12 cellular contexts compared by ENCODE assay signal in the genomic region with DNA sequence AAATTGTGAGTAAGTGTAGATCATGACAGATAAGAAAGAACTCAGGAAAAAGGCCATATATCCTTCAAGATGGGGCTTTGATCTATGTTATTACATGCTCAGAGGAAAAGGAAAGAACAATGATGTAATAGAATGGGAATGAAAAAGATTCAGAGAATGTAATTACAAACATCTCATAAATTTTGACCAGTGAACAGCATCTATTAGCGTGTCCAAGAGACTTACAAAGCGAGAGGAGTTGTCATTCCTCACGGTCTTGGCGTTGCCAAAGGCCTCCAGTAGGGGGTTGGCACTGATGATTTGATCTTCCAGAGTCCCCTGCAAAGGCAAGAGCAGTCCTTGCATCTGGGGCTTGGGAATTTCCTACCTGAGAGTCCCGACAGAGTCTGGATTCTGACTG. TPM values are rescaled to one million over a fixed set of nuclear protein-coding genes. Genes with fewer than 3 reads are reported as not detected.
DNase-seq lines count a peak whose midpoint lies in the region; ATAC-seq, FAIRE-seq and TF ChIP-seq lines count a peak whose summit lies in the region.
"Not testable (repeated sequence)": the region's sequence is repeated elsewhere in the genome, so short reads cannot be mapped to it uniquely, and the experiment has no call there.
"Had no signal": no experiment of that assay in that cellular context is flagged by ENCODE, and none has a peak within 500 bp of the region (broad histone marks: within the 10 kb centered on the region; RNA-seq: fewer than 3 reads in every experiment).

No MANE protein-coding gene starts in this region.

- not testable (repeated sequence) for H3K4me2 ChIP-seq in astrocyte (ENCODE audit: low read length)

- in situ Hi-C loops in ACHN (cut with HindIII; ENCODE audit: low pct_ligation_motif_present, low pct_unique_long_range_greater_than_20kb, low sequenced_read_pairs) = not testable (repeated sequence)

- not testable (repeated sequence) for H3K27me3 ChIP-seq in astrocyte (ENCODE audit: insufficient read depth, low read length); psoas muscle (ENCODE audit: insufficient read depth in 3 of 3, low read length in 2 of 3)

- FAIRE-seq in RCC 7860 (lab: Jason Lieb, UNC) = not testable (repeated sequence)
- FAIRE-seq in astrocyte (lab: Jason Lieb, UNC) = peak; percentile 13

- 15 to 32% (median 19%) methylated on average over 5 of the region's 5 CpGs for WGBS in psoas muscle, 3 donors

- not testable (repeated sequence) for H3K36me3 Mint-ChIP-seq in astrocyte (ENCODE audit: low read depth, unreplicated experiment)

- peak; percentile 40 for DNase-seq in ACHN
- peak; percentile 67 for DNase-seq in GM04503 (ENCODE audit: low read depth)
- DNase-seq in HS-27A (ENCODE audit: low read depth) = peak; percentile 19
- DNase-seq in RCC 7860 (ENCODE audit: low spot score) = peak; percentile 21
- not testable (repeated sequence) for DNase-seq in astrocyte (ENCODE audit: low read depth); psoas muscle
- DNase-seq in fibroblast of mammary gland (ENCODE audit: low read depth) = peak; percentile 47
- peak; percentile 12 for DNase-seq in left kidney (ENCODE audit: low read depth, low spot score)

- H4K20me1 ChIP-seq in astrocyte (ENCODE audit: insufficient read depth, low read length) = not testable (repeated sequence)

- H3K9me3 ChIP-seq in astrocyte (ENCODE audit: insufficient read depth, low read depth, low read length); psoas muscle: not testable (repeated sequence)

- not testable (repeated sequence) for H3K27ac ChIP-seq in astrocyte (ENCODE audit: low read depth, low read length)
- peak overlapping the region; percentile 88 for H3K27ac ChIP-seq in psoas muscle

- H3K27me3 Mint-ChIP-seq in astrocyte (ENCODE audit: low read depth, unreplicated experiment) = not testable (repeated sequence)

- not testable (repeated sequence) for H3K4me3 ChIP-seq in astrocyte (ENCODE audit: insufficient read depth, low read depth, low read length); fibroblast of mammary gland (ENCODE audit: control insufficient read depth, low read depth, low read length)
- H3K4me3 ChIP-seq in psoas muscle = peak overlapping the region; percentile 58

- not testable (repeated sequence) for TF ChIP-seq CTCF in astrocyte (IDR thresholded peaks at IDR 0.05; ENCODE audit: insufficient read depth, low read depth, low read length)
- TF ChIP-seq CTCF in fibroblast of mammary gland (conservative IDR thresholded peaks at IDR 0.05; ENCODE audit: control insufficient read depth, insufficient read depth, low read depth, low read length) = peak; percentile 8
- TF ChIP-seq CTCF in psoas muscle (IDR thresholded peaks at IDR 0.05) = peak; percentile 22

- ATAC-seq in psoas muscle = peak; percentile 60 to 74 (median 73)

- H3K9me3 Mint-ChIP-seq in astrocyte (ENCODE audit: unreplicated experiment) = peaks cover 11% of the 10 kb centered on the region

- not testable (repeated sequence) for H3K27ac Mint-ChIP-seq in astrocyte (ENCODE audit: unreplicated experiment)

- not testable (repeated sequence) for H3K4me3 Mint-ChIP-seq in astrocyte (ENCODE audit: unreplicated experiment)

- not testable (repeated sequence) for H3K4me1 Mint-ChIP-seq in astrocyte (ENCODE audit: low read depth, unreplicated experiment)

- H3K36me3 ChIP-seq in astrocyte (ENCODE audit: insufficient read depth, low read length) = not testable (repeated sequence)
- peaks cover 0 to 66% of the 10 kb centered on the region in 2 donors for H3K36me3 ChIP-seq in psoas muscle (ENCODE audit: insufficient read depth in 1 of 2, low read depth in 1 of 2)

- H3K9ac ChIP-seq in astrocyte (ENCODE audit: low read length) = not testable (repeated sequence)

- H3K4me1 ChIP-seq in astrocyte (ENCODE audit: insufficient read depth, low read length); psoas muscle: not testable (repeated sequence)

- intact Hi-C loops in psoas muscle (cut with DNase I) = loop anchor here in 1 of 2 donors (10.0 kb wide), 1 partner anchor 71 kb away; no protein-coding TSS in a partner anchor

- not testable (repeated sequence) for H3K79me2 ChIP-seq in astrocyte (ENCODE audit: insufficient read depth, low read length)

- H2AFZ ChIP-seq in astrocyte (ENCODE audit: low read depth, low read length) = not testable (repeated sequence)

RNA-seq across cellular contexts. Expression of a gene that starts 6.0 kb away (rescaled TPM):
- 0.02 TPM in 1 of 2 replicates, not detected in the other for total RNA-seq in astrocyte
- over 10,000 TPM in 1 of 4 donors, 1,000 to 10,000 TPM in 3; 1,903 to 20,190 (median 5,841) TPM for total RNA-seq in psoas muscle
- polyA plus RNA-seq in psoas muscle = 100 to 1,000 TPM; 263 to 809 (median 306) TPM
- total RNA-seq: Calu3; CD4-positive, alpha-beta memory T cell; G401; IMR-90 had no signal
- polyA plus RNA-seq: CD4-positive, alpha-beta memory T cell; IMR-90 had no signal

RNA-seq across cellular contexts. Expression of a gene that starts 25.1 kb away (rescaled TPM):
- total RNA-seq in astrocyte (not detected in 2 replicates), psoas muscle (1,000 to 10,000 TPM in 2 of 4 donors, 100 to 1,000 TPM in 2; 166 to 3,329 (median 1,836) TPM)
- polyA plus RNA-seq in psoas muscle = 1,000 to 10,000 TPM in 2 of 3 donors, 10 to 100 TPM in 1; 61.5 to 1,446 (median 1,180) TPM
- total RNA-seq: Calu3; CD4-positive, alpha-beta memory T cell; G401; IMR-90 had no signal
- polyA plus RNA-seq: CD4-positive, alpha-beta memory T cell; IMR-90 had no signal

Comparison
In these comparisons a context has a peak if more than half of its experiments do, and no peak if none do; other contexts are left out.
1. RNA of a gene that starts 6.0 kb away (total RNA-seq): 1,903 to 20,190 TPM in psoas muscle; 0.02 TPM in astrocyte; every median in the first group is over 1,000 times any median in the second.
2. RNA of a gene that starts 25.1 kb away (total RNA-seq): 166 to 3,329 TPM in psoas muscle; not detected in astrocyte; every median in the first group is over 100 times any median in the second.